In genomic region chr7:73503229-73503628, GRCh38 we compare ENCODE assay signal across 9 cellular contexts.
"Had no signal": no experiment of that assay in that cellular context is flagged by ENCODE, and none has a peak within 500 bp of the region (broad histone marks: within the 10 kb centered on the region; RNA-seq: fewer than 3 reads in every experiment).

No MANE protein-coding gene starts in this region.

- DNase-seq: GM23248, GOT3, H7, HFFc6, IMR-90, KG1 had no signal

- H3K9me3 ChIP-seq: HAP-1 had no signal

- H2AFZ ChIP-seq: GM23248 had no signal

- H3K4me3 Mint-ChIP-seq: HFFc6 had no signal

- H3K27ac Mint-ChIP-seq: HFFc6 had no signal

- FAIRE-seq: K562 had no signal

- H3K9me3 Mint-ChIP-seq: HFFc6 had no signal

- H3K4me1 ChIP-seq: HAP-1 had no signal

- H3K4me3 ChIP-seq: GM23248, HAP-1, K562 had no signal

- H3K9ac ChIP-seq: GM23248 had no signal

- ATAC-seq: K562 had no signal

- H3K27ac ChIP-seq: GM23248, HL-60 had no signal
